Comparison of ENCODE assay signal across 1 cellular context in genomic region chr15:40413036-40413435, GRCh38.
TF ChIP-seq lines count a peak whose summit lies in the region.

No MANE protein-coding gene starts in this region.

TF ChIP-seq in HepG2, 621 proteins besides CTCF, POLR2A, EP300 and RAD21:
- TF ChIP-seq CREB1 (IDR thresholded peaks at IDR 0.05), result no peak
- no peak for TF ChIP-seq CREB1 (CRISPR knock-in tag; IDR thresholded peaks at IDR 0.05)
- no peak for TF ChIP-seq TARDBP (CRISPR knock-in tag; IDR thresholded peaks at IDR 0.05)
- TF ChIP-seq, protein P1, sequence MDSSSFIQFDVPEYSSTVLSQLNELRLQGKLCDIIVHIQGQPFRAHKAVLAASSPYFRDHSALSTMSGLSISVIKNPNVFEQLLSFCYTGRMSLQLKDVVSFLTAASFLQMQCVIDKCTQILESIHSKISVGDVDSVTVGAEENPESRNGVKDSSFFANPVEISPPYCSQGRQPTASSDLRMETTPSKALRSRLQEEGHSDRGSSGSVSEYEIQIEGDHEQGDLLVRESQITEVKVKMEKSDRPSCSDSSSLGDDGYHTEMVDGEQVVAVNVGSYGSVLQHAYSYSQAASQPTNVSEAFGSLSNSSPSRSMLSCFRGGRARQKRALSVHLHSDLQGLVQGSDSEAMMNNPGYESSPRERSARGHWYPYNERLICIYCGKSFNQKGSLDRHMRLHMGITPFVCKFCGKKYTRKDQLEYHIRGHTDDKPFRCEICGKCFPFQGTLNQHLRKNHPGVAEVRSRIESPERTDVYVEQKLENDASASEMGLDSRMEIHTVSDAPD (CRISPR knock-in tag; IDR thresholded peaks at IDR 0.05), result no peak
- no peak for TF ChIP-seq SNAI1 (CRISPR knock-in tag; IDR thresholded peaks at IDR 0.05; ENCODE audit: borderline replicate concordance)
- TF ChIP-seq, protein P2, sequence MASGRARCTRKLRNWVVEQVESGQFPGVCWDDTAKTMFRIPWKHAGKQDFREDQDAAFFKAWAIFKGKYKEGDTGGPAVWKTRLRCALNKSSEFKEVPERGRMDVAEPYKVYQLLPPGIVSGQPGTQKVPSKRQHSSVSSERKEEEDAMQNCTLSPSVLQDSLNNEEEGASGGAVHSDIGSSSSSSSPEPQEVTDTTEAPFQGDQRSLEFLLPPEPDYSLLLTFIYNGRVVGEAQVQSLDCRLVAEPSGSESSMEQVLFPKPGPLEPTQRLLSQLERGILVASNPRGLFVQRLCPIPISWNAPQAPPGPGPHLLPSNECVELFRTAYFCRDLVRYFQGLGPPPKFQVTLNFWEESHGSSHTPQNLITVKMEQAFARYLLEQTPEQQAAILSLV (CRISPR knock-in tag; IDR thresholded peaks at IDR 0.05; ENCODE audit: borderline replicate concordance), result no peak
- TF ChIP-seq MBD4 (IDR thresholded peaks at IDR 0.05; ENCODE audit: borderline replicate concordance, low read length), result no peak
- no peak for TF ChIP-seq ASH2L (IDR thresholded peaks at IDR 0.05; ENCODE audit: insufficient read length, low read depth, low read length)
- TF ChIP-seq, protein P3, sequence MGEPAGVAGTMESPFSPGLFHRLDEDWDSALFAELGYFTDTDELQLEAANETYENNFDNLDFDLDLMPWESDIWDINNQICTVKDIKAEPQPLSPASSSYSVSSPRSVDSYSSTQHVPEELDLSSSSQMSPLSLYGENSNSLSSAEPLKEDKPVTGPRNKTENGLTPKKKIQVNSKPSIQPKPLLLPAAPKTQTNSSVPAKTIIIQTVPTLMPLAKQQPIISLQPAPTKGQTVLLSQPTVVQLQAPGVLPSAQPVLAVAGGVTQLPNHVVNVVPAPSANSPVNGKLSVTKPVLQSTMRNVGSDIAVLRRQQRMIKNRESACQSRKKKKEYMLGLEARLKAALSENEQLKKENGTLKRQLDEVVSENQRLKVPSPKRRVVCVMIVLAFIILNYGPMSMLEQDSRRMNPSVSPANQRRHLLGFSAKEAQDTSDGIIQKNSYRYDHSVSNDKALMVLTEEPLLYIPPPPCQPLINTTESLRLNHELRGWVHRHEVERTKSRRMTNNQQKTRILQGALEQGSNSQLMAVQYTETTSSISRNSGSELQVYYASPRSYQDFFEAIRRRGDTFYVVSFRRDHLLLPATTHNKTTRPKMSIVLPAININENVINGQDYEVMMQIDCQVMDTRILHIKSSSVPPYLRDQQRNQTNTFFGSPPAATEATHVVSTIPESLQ (CRISPR knock-in tag; conservative IDR thresholded peaks at IDR 0.05), result no peak
- TF ChIP-seq ZNF292 (CRISPR knock-in tag; IDR thresholded peaks at IDR 0.05; ENCODE audit: borderline replicate concordance, low read depth), result no peak
- TF ChIP-seq, protein P4, sequence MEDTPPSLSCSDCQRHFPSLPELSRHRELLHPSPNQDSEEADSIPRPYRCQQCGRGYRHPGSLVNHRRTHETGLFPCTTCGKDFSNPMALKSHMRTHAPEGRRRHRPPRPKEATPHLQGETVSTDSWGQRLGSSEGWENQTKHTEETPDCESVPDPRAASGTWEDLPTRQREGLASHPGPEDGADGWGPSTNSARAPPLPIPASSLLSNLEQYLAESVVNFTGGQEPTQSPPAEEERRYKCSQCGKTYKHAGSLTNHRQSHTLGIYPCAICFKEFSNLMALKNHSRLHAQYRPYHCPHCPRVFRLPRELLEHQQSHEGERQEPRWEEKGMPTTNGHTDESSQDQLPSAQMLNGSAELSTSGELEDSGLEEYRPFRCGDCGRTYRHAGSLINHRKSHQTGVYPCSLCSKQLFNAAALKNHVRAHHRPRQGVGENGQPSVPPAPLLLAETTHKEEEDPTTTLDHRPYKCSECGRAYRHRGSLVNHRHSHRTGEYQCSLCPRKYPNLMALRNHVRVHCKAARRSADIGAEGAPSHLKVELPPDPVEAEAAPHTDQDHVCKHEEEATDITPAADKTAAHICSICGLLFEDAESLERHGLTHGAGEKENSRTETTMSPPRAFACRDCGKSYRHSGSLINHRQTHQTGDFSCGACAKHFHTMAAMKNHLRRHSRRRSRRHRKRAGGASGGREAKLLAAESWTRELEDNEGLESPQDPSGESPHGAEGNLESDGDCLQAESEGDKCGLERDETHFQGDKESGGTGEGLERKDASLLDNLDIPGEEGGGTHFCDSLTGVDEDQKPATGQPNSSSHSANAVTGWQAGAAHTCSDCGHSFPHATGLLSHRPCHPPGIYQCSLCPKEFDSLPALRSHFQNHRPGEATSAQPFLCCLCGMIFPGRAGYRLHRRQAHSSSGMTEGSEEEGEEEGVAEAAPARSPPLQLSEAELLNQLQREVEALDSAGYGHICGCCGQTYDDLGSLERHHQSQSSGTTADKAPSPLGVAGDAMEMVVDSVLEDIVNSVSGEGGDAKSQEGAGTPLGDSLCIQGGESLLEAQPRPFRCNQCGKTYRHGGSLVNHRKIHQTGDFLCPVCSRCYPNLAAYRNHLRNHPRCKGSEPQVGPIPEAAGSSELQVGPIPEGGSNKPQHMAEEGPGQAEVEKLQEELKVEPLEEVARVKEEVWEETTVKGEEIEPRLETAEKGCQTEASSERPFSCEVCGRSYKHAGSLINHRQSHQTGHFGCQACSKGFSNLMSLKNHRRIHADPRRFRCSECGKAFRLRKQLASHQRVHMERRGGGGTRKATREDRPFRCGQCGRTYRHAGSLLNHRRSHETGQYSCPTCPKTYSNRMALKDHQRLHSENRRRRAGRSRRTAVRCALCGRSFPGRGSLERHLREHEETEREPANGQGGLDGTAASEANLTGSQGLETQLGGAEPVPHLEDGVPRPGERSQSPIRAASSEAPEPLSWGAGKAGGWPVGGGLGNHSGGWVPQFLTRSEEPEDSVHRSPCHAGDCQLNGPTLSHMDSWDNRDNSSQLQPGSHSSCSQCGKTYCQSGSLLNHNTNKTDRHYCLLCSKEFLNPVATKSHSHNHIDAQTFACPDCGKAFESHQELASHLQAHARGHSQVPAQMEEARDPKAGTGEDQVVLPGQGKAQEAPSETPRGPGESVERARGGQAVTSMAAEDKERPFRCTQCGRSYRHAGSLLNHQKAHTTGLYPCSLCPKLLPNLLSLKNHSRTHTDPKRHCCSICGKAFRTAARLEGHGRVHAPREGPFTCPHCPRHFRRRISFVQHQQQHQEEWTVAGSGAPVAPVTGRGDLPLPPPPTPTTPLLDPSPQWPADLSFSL (CRISPR knock-in tag; IDR thresholded peaks at IDR 0.05), result no peak
- TF ChIP-seq SMYD3 (CRISPR knock-in tag; IDR thresholded peaks at IDR 0.05), result no peak
- no peak for TF ChIP-seq U2AF1 (optimal IDR thresholded peaks at IDR 0.05; ENCODE audit: low read depth, low read length)
- no peak for TF ChIP-seq ZEB1 (IDR thresholded peaks at IDR 0.05; ENCODE audit: insufficient replicate concordance, low read depth)
- no peak for TF ChIP-seq ZNF44 (CRISPR knock-in tag; IDR thresholded peaks at IDR 0.05)
- TF ChIP-seq ZNF124 (CRISPR knock-in tag; IDR thresholded peaks at IDR 0.05), result no peak
